Comparison of ENCODE assay signal across 8 cellular contexts in the genomic region with DNA sequence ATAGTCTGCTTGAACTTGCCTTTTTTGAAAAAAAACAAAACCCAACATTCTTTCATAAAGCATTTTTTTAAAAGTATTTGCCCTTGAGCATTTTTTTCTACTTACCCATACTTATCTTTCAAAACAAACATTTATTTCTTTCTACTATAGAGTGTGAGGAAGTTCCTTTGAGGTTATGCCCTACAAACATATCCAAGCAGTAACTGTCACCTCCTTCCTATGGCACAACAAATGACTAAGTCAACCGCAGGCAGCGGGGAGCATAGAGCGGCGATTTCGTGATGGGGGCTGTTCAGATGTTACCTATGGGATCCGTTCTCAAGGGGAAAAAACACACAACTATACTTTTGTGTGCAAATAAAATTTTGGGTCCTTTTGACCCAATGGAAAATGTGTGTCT. TPM values are rescaled to one million over a fixed set of nuclear protein-coding genes. Genes with fewer than 3 reads are reported as not detected.
A peak's percentile ranks its signal among the peaks of the same experiment; 100 is the strongest.
DNase-seq lines count a peak whose midpoint lies in the region; ATAC-seq and TF ChIP-seq lines count a peak whose summit lies in the region.

No MANE protein-coding gene starts in this region.

- H3K27me3 ChIP-seq in GM23248 (replicated peaks; ENCODE audit: insufficient read depth) (no peaks in the 10 kb centered on the region), breast epithelium (no peaks in the 10 kb centered on the region)

- H3K9me2 ChIP-seq in GM23248 (ENCODE audit: insufficient read depth): no peaks in the 10 kb centered on the region

- WGBS in GM23248 (ENCODE audit: low coverage in 1 of 2, low lambda C conversion rate in 2 of 2, missing lambda C conversion rate in 2 of 2), 2 experiments: 85% methylated on average over 6 of the region's 6 CpGs

- H3K27ac ChIP-seq in GM23248 (no peak overlapping the region), breast epithelium (peak overlapping the region; percentile 33 to 77)

- H3K4me1 ChIP-seq in GM23248 (ENCODE audit: insufficient read depth): peaks cover 52% of the 10 kb centered on the region
- H3K4me1 ChIP-seq in breast epithelium: peaks cover 0 to 4% of the 10 kb centered on the region in 2 donors

- no peak for TF ChIP-seq CTCF in breast epithelium (IDR thresholded peaks at IDR 0.05)

- intact Hi-C loops in breast epithelium (cut with DNase I; ENCODE audit: low total_unique reads): no loop called here

- no peaks in the 10 kb centered on the region for H3K79me2 ChIP-seq in GM23248 (ENCODE audit: insufficient read depth)

- H3K9me3 ChIP-seq in GM23248 (ENCODE audit: low read depth) (no peaks in the 10 kb centered on the region), breast epithelium (no peaks in the 10 kb centered on the region)

- no peak overlapping the region for H3K9ac ChIP-seq in GM23248

- no peaks in the 10 kb centered on the region for H4K20me1 ChIP-seq in GM23248 (ENCODE audit: insufficient read depth)

- DNase-seq in GM23248: peak; percentile 60
- DNase-seq in SK-MEL-5 (ENCODE audit: low read depth, low spot score): peak; percentile 56
- no peak for DNase-seq in breast epithelium (ENCODE audit: low spot score in 2 of 2)
- peak; percentile 28 for DNase-seq in stimulated activated CD8-positive, alpha-beta memory T cell treated with anti-CD3 and anti-CD28 coated beads, Interleukin-4, amount 100 ng/mL, for 24 hours (ENCODE audit: low read depth)
- DNase-seq in NCI-H524 (lab: John Stamatoyannopoulos, UW): no peak
- DNase-seq in germinal center (ENCODE audit: low spot score): no peak

- ATAC-seq in HG02840 (IDR thresholded peaks at IDR 0.05; ENCODE audit: low FRiP score, unreplicated experiment): no peak
- ATAC-seq in HG03039 (IDR thresholded peaks at IDR 0.05; ENCODE audit: unreplicated experiment): no peak

- no peak for TF ChIP-seq POLR2A in breast epithelium (IDR thresholded peaks at IDR 0.05)

- H3K4me3 ChIP-seq in GM23248 (no peak overlapping the region), breast epithelium (no peak overlapping the region)

- H2AFZ ChIP-seq in GM23248: no peak overlapping the region

- peaks cover 36% of the 10 kb centered on the region for H3F3A ChIP-seq in GM23248 (ENCODE audit: insufficient read depth)

- H3K36me3 ChIP-seq in GM23248 (ENCODE audit: low read depth) (no peaks in the 10 kb centered on the region), breast epithelium (no peaks in the 10 kb centered on the region)

- in situ Hi-C loops in GM23248 (cut with MboI): no loop called here
- in situ Hi-C loops in SK-MEL-5 (cut with HindIII; ENCODE audit: low pct_unique_long_range_greater_than_20kb, low sequenced_read_pairs): no loop called here

- peak overlapping the region; percentile 38 for H3K4me2 ChIP-seq in GM23248 (ENCODE audit: unreplicated experiment)

RNA-seq across cellular contexts. Expression of a gene that starts 19.4 kb away (rescaled TPM):
- 1.3 and 6.4 TPM in 2 replicates for total RNA-seq in GM23248 (2014; rRNA removed; shearing (Covaris generic))
- polyA plus RNA-seq in GM23248 (2016; fragmentation: Nextera tagmentation; extraction: Ambion mirVana): 3.6 and 3.9 TPM in 2 replicates
- total RNA-seq in SK-MEL-5 (2014; rRNA removed; shearing (Covaris generic)): 49.9 and 59.2 TPM in 2 replicates
- 114 and 158 TPM in 2 replicates for polyA plus RNA-seq in SK-MEL-5 (2015; cell fraction: cytosol; rRNA removed)
- polyA plus RNA-seq in SK-MEL-5 (2015; cell fraction: nucleus; rRNA removed): 145 and 146 TPM in 2 replicates
- 100 to 1,000 TPM in 2 of 3 donors, 10 to 100 TPM in 1; 82.1 to 233 (median 103) TPM for total RNA-seq in breast epithelium

Comparison
In these comparisons a context has a peak if more than half of its experiments do, and no peak if none do; other contexts are left out.
1. DNase-seq: peak in GM23248 (single experiment), SK-MEL-5 (single experiment) and stimulated activated CD8-positive, alpha-beta memory T cell treated with anti-CD3 and anti-CD28 coated beads, Interleukin-4, amount 100 ng/mL, for 24 hours (single experiment); none in breast epithelium (0 of 2), NCI-H524 (0 of 2) and germinal center (single experiment).